ENCODE assay signal across 9 cellular contexts in genomic region chr17:2122641-2123302, GRCh38.
DNase-seq lines count a peak whose midpoint lies in the region; ATAC-seq and TF ChIP-seq lines count a peak whose summit lies in the region.
"Had no signal": no experiment of that assay in that cellular context is flagged by ENCODE, and none has a peak within 500 bp of the region (broad histone marks: within the 10 kb centered on the region; RNA-seq: fewer than 3 reads in every experiment).

No MANE protein-coding gene starts in this region.

- H3K14ac ChIP-seq in IMR-90 (replicated peaks; ENCODE audit: low read depth, low read length): peak overlapping the region; percentile 95

- dilution Hi-C loops in IMR-90 (cut with HindIII; ENCODE audit: low sequenced_read_pairs, unreplicated experiment): no loop called here

- TF ChIP-seq CTCF in IMR-90 (conservative IDR thresholded peaks at IDR 0.05; ENCODE audit: low read depth, low read length) (peak; percentile 47; the same call in 1 of the 2 replicates), adrenal gland (IDR thresholded peaks at IDR 0.05) (peak in 4 of 6 experiments; percentile 22 to 38 (median 30)), hepatocyte (IDR thresholded peaks at IDR 0.05; ENCODE audit: poor library complexity) (peak; percentile 15)

- H3K79me1 ChIP-seq in IMR-90 (ENCODE audit: low read depth in 1 of 2, low read length in 2 of 2): peaks cover 3 to 53% of the 10 kb centered on the region in 2 experiments; a peak in 3 of 4 replicates

- no TSS peak for BruUV-seq in IMR-90 (replicated peaks; lab: Mats Ljungman, UMichigan)

- 14% methylated on average over 4 of the region's 16 CpGs; no CpG with 5 or more reads in 1 of the 2 experiments for WGBS in IMR-90 (ENCODE audit: extremely low coverage in 2 of 2, insufficient read length in 1 of 2), 2 experiments
- 45 to 60% (median 54%) methylated on average over 13 to 16 of the region's 16 CpGs for WGBS in adrenal gland, 4 donors
- WGBS in hepatocyte (ENCODE audit: low lambda C conversion rate, missing lambda C conversion rate): 72% methylated on average over 16 of the region's 16 CpGs

- H3K79me2 ChIP-seq in hepatocyte: no peaks in the 10 kb centered on the region

- H3K27ac ChIP-seq in IMR-90 (ENCODE audit: insufficient read depth, low read length): peak overlapping the region; percentile 88
- H3K27ac ChIP-seq in adrenal gland: peak overlapping the region; percentile 8 to 94 (median 78)
- peak overlapping the region; percentile 71 for H3K27ac ChIP-seq in hepatocyte
- peak overlapping the region in 19 of 21 experiments; percentile 32 to 79 (median 72) for H3K27ac ChIP-seq in skin epidermis

- POLR2A ChIA-PET in IMR-90 (lab: Charles Lee; ENCODE audit: unreplicated experiment): interaction anchor here (0.6 kb wide), 1 partner anchor 1870 kb away, joined by 4 read pairs; no protein-coding TSS in a partner anchor

- in situ Hi-C loops in IMR-90 (cut with MboI; ENCODE audit: low sequenced_read_pairs): no loop called here

- peak overlapping the region; percentile 78 for H3K23ac ChIP-seq in IMR-90 (ENCODE audit: low read depth, low read length)

- H4K91ac ChIP-seq in IMR-90 (ENCODE audit: insufficient read depth, low read depth, low read length): peak overlapping the region; percentile 92

- H2BK15ac ChIP-seq in IMR-90 (ENCODE audit: low read depth, low read length): peak overlapping the region; percentile 74; the same call in 2 of the 3 replicates

- H3K36me3 ChIP-seq in IMR-90 (ENCODE audit: control insufficient read depth, insufficient read depth, low read length): peaks cover 4% of the 10 kb centered on the region; the same call in 1 of the 2 replicates
- no peaks in the 10 kb centered on the region for H3K36me3 ChIP-seq in adrenal gland (replicated peaks in 1 of 2)
- no peaks in the 10 kb centered on the region for H3K36me3 ChIP-seq in hepatocyte (replicated peaks; ENCODE audit: insufficient read depth, low read depth)

- H4K5ac ChIP-seq in IMR-90 (ENCODE audit: low read depth, low read length): peak overlapping the region; percentile 66

- no peaks in the 10 kb centered on the region for H3K27me3 ChIP-seq in IMR-90 (ENCODE audit: control insufficient read depth, insufficient read depth, low read length)
- H3K27me3 ChIP-seq in adrenal gland: no peaks in the 10 kb centered on the region
- H3K27me3 ChIP-seq in hepatocyte: no peaks in the 10 kb centered on the region

- peak overlapping the region; percentile 41 for H3K9ac ChIP-seq in IMR-90 (ENCODE audit: low read depth, low read length)

- H2AK9ac ChIP-seq in IMR-90 (replicated peaks; ENCODE audit: low read depth, low read length, poor library complexity): peak overlapping the region; percentile 4

- H2BK120ac ChIP-seq in IMR-90 (ENCODE audit: low read depth, low read length): peak overlapping the region; percentile 87

- ATAC-seq in IMR-90 (ENCODE audit: low read depth) (peak; percentile 79), GM21528 (IDR thresholded peaks at IDR 0.05; ENCODE audit: low FRiP score, unreplicated experiment) (no peak)

- H3K18ac ChIP-seq in IMR-90 (ENCODE audit: low read depth, low read length): peak overlapping the region; percentile 69

- TF ChIP-seq POLR2A in IMR-90 (IDR thresholded peaks at IDR 0.05; ENCODE audit: low read depth, low read length) (0 out of 2 replicates have a peak, but pooled peaks have one; percentile 40), adrenal gland (IDR thresholded peaks at IDR 0.05) (no peak)

- peak; percentile 75 for DNase-seq in AG08396 (ENCODE audit: low spot score)
- peak; percentile 87 for DNase-seq in IMR-90
- peak; percentile 33 to 80 (median 67) for DNase-seq in adrenal gland
- peak; percentile 42 for DNase-seq in hepatocyte (ENCODE audit: low spot score)
- DNase-seq in NAMALWA (ENCODE audit: low spot score): no peak
- no peak for DNase-seq in activated CD4-positive, alpha-beta T cell treated with anti-CD3 and anti-CD28 coated beads, Interleukin-2, amount 50 U/mL, for 4 hours
- DNase-seq: activated T-cell treated with anti-CD3 and anti-CD28 coated beads, Interleukin-2, amount 50 U/mL, for 4 hours had no signal

- H3K9me3 ChIP-seq in IMR-90 (ENCODE audit: control insufficient read depth, insufficient read depth, low read length) (no peaks in the 10 kb centered on the region), adrenal gland (replicated peaks in 1 of 3) (no peaks in the 10 kb centered on the region), hepatocyte (ENCODE audit: low read depth) (no peaks in the 10 kb centered on the region)

- H4K20me1 ChIP-seq in IMR-90 (ENCODE audit: insufficient read depth, low read length): no peaks in the 10 kb centered on the region
- H4K20me1 ChIP-seq in hepatocyte (ENCODE audit: insufficient read depth, poor library complexity, severe bottlenecking): no peaks in the 10 kb centered on the region

- peaks cover 17% of the 10 kb centered on the region for H3K9me1 ChIP-seq in IMR-90 (ENCODE audit: insufficient read depth, low read length)

- peak overlapping the region; percentile 63 to 76 for H4K8ac ChIP-seq in IMR-90 (ENCODE audit: low read depth in 2 of 2, low read length in 2 of 2)

- peak overlapping the region; percentile 68 for H2AK5ac ChIP-seq in IMR-90 (ENCODE audit: low read depth, low read length)

- H3K4me3 ChIP-seq in IMR-90 (ENCODE audit: insufficient read depth, low read depth, low read length) (no peak overlapping the region), adrenal gland (peak overlapping the region in 1 of 4 donors; percentile 31), hepatocyte (no peak overlapping the region), skin epidermis (peak overlapping the region in 1 of 7 experiments; percentile 18)

- CTCF ChIA-PET in IMR-90 (lab: Yijun Ruan, JAX): interaction anchor here (0.6 to 3.0 kb wide), 10 partner anchors 14 to 284 kb away, joined by 3 to 14 read pairs (median 4); no protein-coding TSS in a partner anchor

- peak overlapping the region; percentile 91 for H2BK5ac ChIP-seq in IMR-90 (ENCODE audit: low read depth, low read length, poor library complexity, severe bottlenecking)

- H3K4ac ChIP-seq in IMR-90 (ENCODE audit: low read depth, low read length): peak overlapping the region; percentile 94

- H2BK20ac ChIP-seq in IMR-90 (ENCODE audit: low read depth, low read length): peak overlapping the region; percentile 93

- peak overlapping the region; percentile 9 for H2AFZ ChIP-seq in IMR-90 (replicated peaks; ENCODE audit: low read length, poor library complexity)
- no peak overlapping the region for H2AFZ ChIP-seq in hepatocyte

- peak overlapping the region; percentile 58 for H3K56ac ChIP-seq in IMR-90 (ENCODE audit: extremely low read depth, insufficient read depth, low read length)

- TF ChIP-seq RAD21 in IMR-90 (IDR thresholded peaks at IDR 0.05; ENCODE audit: low read length): peak; percentile 46

- H3K9me2 ChIP-seq in hepatocyte (replicated peaks; ENCODE audit: insufficient read depth): no peaks in the 10 kb centered on the region

- H3K4me1 ChIP-seq in IMR-90 (ENCODE audit: control insufficient read depth, insufficient read depth, low read length): peaks cover 23% of the 10 kb centered on the region
- peaks cover 25 to 36% of the 10 kb centered on the region in 2 donors for H3K4me1 ChIP-seq in adrenal gland (replicated peaks in 1 of 2)
- peaks cover 22% of the 10 kb centered on the region for H3K4me1 ChIP-seq in hepatocyte (ENCODE audit: insufficient read depth)

- peak overlapping the region; percentile 72 for H3K4me2 ChIP-seq in IMR-90 (ENCODE audit: low read depth, low read length)
- H3K4me2 ChIP-seq in hepatocyte: no peak overlapping the region

- intact Hi-C loops in IMR-90 (cut with micrococcal nuclease) (no loop called here), adrenal gland (cut with DNase I) (no loop called here)

TF ChIP-seq in IMR-90, 13 proteins besides CTCF, POLR2A, EP300 and RAD21:
- TF ChIP-seq FOS (IDR thresholded peaks at IDR 0.05; ENCODE audit: low read depth, low read length) (no peak), CHD1 (IDR thresholded peaks at IDR 0.05; ENCODE audit: low read depth, low read length) (no peak), USF2 (IDR thresholded peaks at IDR 0.05; ENCODE audit: low read depth, low read length) (no peak), SMC3 (IDR thresholded peaks at IDR 0.05; ENCODE audit: low read depth, low read length) (peak; percentile 27; the same call in 1 of the 2 replicates), MAZ (IDR thresholded peaks at IDR 0.05; ENCODE audit: borderline replicate concordance, low read depth, low read length) (0 out of 2 replicates have a peak, but pooled peaks have one; percentile 9), BHLHE40 (IDR thresholded peaks at IDR 0.05; ENCODE audit: low read depth, low read length) (no peak), RCOR1 (IDR thresholded peaks at IDR 0.05; ENCODE audit: insufficient replicate concordance, low read length) (no peak), MXI1 (IDR thresholded peaks at IDR 0.05; ENCODE audit: borderline replicate concordance, low read depth, low read length) (no peak), MAFK (IDR thresholded peaks at IDR 0.05; ENCODE audit: low read depth, low read length) (no peak), RFX5 (IDR thresholded peaks at IDR 0.05; ENCODE audit: low read depth, low read length) (no peak), ELK1 (IDR thresholded peaks at IDR 0.05; ENCODE audit: borderline replicate concordance, low read depth, low read length) (no peak), CEBPB (IDR thresholded peaks at IDR 0.05; ENCODE audit: low read depth, low read length) (peak; percentile 86), NFE2L2 (IDR thresholded peaks at IDR 0.05; ENCODE audit: low read depth, low read length) (peak; percentile 1; the same call in 1 of the 2 replicates)
TF ChIP-seq in IMR-90: peak in this region for 4.

Comparison
In these comparisons a context has a peak if more than half of its experiments do, and no peak if none do; other contexts are left out.
1. DNase-seq: peak in AG08396 (single experiment), IMR-90 (single experiment), adrenal gland (7 of 7) and hepatocyte (single experiment); none in NAMALWA (single experiment) and activated CD4-positive, alpha-beta T cell treated with anti-CD3 and anti-CD28 coated beads, Interleukin-2, amount 50 U/mL, for 4 hours (0 of 2).
2. Peak in every context shown above with its lines, with median percentiles within 50 percentile points of each other: H3K27ac ChIP-seq and CTCF ChIP-seq.